ENCODE assay signal across 8 cellular contexts in the genomic region with DNA sequence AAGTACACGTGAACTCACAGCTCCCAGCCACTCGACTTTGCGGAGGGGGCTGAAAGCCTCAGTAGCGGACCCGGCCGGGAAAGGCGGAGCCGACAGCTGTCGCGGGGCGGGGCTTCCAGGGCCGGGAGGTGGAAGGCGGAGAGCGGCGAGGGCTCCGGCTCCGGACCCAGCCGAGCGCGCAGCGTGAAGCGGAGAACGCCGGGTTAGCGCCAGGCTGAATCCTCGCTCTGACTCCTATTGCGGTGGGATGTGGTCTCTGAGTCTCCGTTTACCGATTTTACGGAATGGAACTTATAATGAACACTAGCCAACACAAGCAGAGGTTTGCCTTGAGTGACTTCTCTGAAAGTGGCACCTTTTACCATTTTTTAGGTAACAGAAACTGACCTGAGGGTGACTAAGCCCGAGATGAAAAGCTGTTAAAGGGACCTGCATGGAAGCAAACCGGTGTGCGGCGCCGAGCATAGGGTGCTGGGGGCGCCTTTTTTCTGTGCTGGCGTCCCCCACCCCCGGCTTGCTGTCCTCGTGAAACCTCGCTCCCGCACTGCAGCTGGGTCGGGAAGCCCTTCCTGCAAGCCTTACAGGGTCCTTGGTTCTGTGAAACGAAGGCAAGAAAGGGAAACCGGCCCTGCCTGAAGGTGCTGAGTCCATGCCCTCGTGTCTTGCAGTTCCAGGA.
DNase-seq lines count a peak whose midpoint lies in the region; ATAC-seq lines count a peak whose summit lies in the region.

No MANE protein-coding gene starts in this region.

- DNase-seq in NCI-H510A (lab: John Stamatoyannopoulos, UW) = peak; percentile 32
- peak; percentile 25 to 32 for DNase-seq in T47D (ENCODE audit: low read depth in 1 of 2, low spot score in 1 of 2)
- DNase-seq in kidney tubule cell (ENCODE audit: low spot score) = peak; percentile 49
- peak; percentile 4 for DNase-seq in stimulated activated CD4-positive, alpha-beta T cell treated with anti-CD3 and anti-CD28 coated beads, Interleukin-4, amount 100 ng/mL, for 1 hour
- DNase-seq in UCSD-AML1 (lab: John Stamatoyannopoulos, UW; ENCODE audit: unreplicated experiment) = no peak
- no peak for DNase-seq in NCI-H146 (lab: John Stamatoyannopoulos, UW)

- peak; percentile 57 for ATAC-seq in GM19324 (IDR thresholded peaks at IDR 0.05; ENCODE audit: low FRiP score, unreplicated experiment)
- ATAC-seq in HG02938 (IDR thresholded peaks at IDR 0.05; ENCODE audit: unreplicated experiment) = no peak

- in situ Hi-C loops in T47D (cut with HindIII; ENCODE audit: low pct_unique_long_range_greater_than_20kb, low sequenced_read_pairs) = no loop called here

Comparison
In these comparisons a context has a peak if more than half of its experiments do, and no peak if none do; other contexts are left out.
1. DNase-seq: peak in NCI-H510A (single experiment), T47D (2 of 2), kidney tubule cell (single experiment) and stimulated activated CD4-positive, alpha-beta T cell treated with anti-CD3 and anti-CD28 coated beads, Interleukin-4, amount 100 ng/mL, for 1 hour (single experiment); none in UCSD-AML1 (single experiment) and NCI-H146 (single experiment).